Comparison of ENCODE assay signal across 8 cellular contexts in genomic region chr7:13742719-13743640, GRCh38.
DNase-seq lines count a peak whose midpoint lies in the region; ATAC-seq and TF ChIP-seq lines count a peak whose summit lies in the region.

No MANE protein-coding gene starts in this region.

- intact Hi-C loops in Panc1 (cut with micrococcal nuclease; ENCODE audit: unreplicated experiment): loop anchor here (5.0 to 10.0 kb wide), 2 partner anchors 461 to 952 kb away; no protein-coding TSS in a partner anchor
- intact Hi-C loops in esophagus muscularis mucosa (cut with DNase I): loop anchor here (5.0 kb wide), 1 partner anchor 466 kb away; no protein-coding TSS in a partner anchor

- H3K36me3 ChIP-seq in Panc1 (ENCODE audit: control insufficient read depth, insufficient read depth, low read length): no peaks in the 10 kb centered on the region
- H3K36me3 ChIP-seq in esophagus muscularis mucosa: no peaks in the 10 kb centered on the region
- H3K36me3 ChIP-seq in neural cell (ENCODE audit: insufficient read depth, low read length): no peaks in the 10 kb centered on the region

- no peak overlapping the region for H2AFZ ChIP-seq in neural cell (ENCODE audit: low read depth, low read length)

- H3K4me1 ChIP-seq in Panc1 (ENCODE audit: control insufficient read depth, insufficient read depth, low read length) (no peaks in the 10 kb centered on the region), esophagus muscularis mucosa (peaks cover 0 to 28% (median 23%) of the 10 kb centered on the region in 4 donors)

- no peaks in the 10 kb centered on the region for H4K20me1 ChIP-seq in neural cell (ENCODE audit: insufficient read depth)

- POLR2A ChIA-PET in AG04449 (lab: Yijun Ruan, JAX) (no interaction called here), Panc1 (lab: Charles Lee) (no interaction called here)
- POLR2A ChIA-PET in naive thymus-derived CD8-positive, alpha-beta T cell (lab: Charles Lee): no interaction called here

- H3K27ac ChIP-seq in Panc1 (ENCODE audit: low read length) (peak overlapping the region; percentile 52; the same call in 1 of the 2 replicates), esophagus muscularis mucosa (replicated peaks in 1 of 4) (peak overlapping the region in 1 of 4 donors; percentile 6), neural cell (ENCODE audit: low read length) (no peak overlapping the region)

- H3K27ac Mint-ChIP-seq in HFFc6: no peak overlapping the region
- H3K27ac Mint-ChIP-seq in naive thymus-derived CD8-positive, alpha-beta T cell: no peak overlapping the region

- no peak overlapping the region for H3K4me2 ChIP-seq in neural cell (ENCODE audit: low read length)

- H3K4me1 Mint-ChIP-seq in HFFc6 (ENCODE audit: low read depth): peaks cover 28% of the 10 kb centered on the region
- no peaks in the 10 kb centered on the region for H3K4me1 Mint-ChIP-seq in naive thymus-derived CD8-positive, alpha-beta T cell

- no peaks in the 10 kb centered on the region for H3K79me2 ChIP-seq in neural cell (replicated peaks; ENCODE audit: insufficient read depth, low read length)

- no peak overlapping the region for H3K9ac ChIP-seq in neural cell (ENCODE audit: low read length)

- H3K4me3 ChIP-seq in AG04449 (ENCODE audit: low read depth, low read length) (no peak overlapping the region), Panc1 (ENCODE audit: low read depth in 2 of 2, low read length in 2 of 2) (no peak overlapping the region), esophagus muscularis mucosa (no peak overlapping the region), neural cell (ENCODE audit: low read length) (no peak overlapping the region)

- in situ Hi-C loops in Panc1 (cut with HindIII; ENCODE audit: low pct_unique_long_range_greater_than_20kb, low sequenced_read_pairs): no loop called here

- H3K27me3 ChIP-seq in Panc1 (ENCODE audit: control insufficient read depth, insufficient read depth, low read length): no peaks in the 10 kb centered on the region
- no peaks in the 10 kb centered on the region for H3K27me3 ChIP-seq in esophagus muscularis mucosa
- no peaks in the 10 kb centered on the region for H3K27me3 ChIP-seq in neural cell (ENCODE audit: insufficient read depth, low read depth, low read length)

- H3K4me3 Mint-ChIP-seq in HFFc6: no peak overlapping the region
- H3K4me3 Mint-ChIP-seq in naive thymus-derived CD8-positive, alpha-beta T cell: no peak overlapping the region

- peak; percentile 80 for ATAC-seq in Panc1
- ATAC-seq in stimulated activated naive CD8-positive, alpha-beta T cell treated with anti-CD3 and anti-CD28 coated beads, Interleukin-15, Interleukin-2, amounts not matched to agents 100 U/mL and 50 U/mL, for 24 hours: no peak
- no peak for ATAC-seq in naive thymus-derived CD8-positive, alpha-beta T cell

- H3K9me3 Mint-ChIP-seq in HFFc6: no peaks in the 10 kb centered on the region
- H3K9me3 Mint-ChIP-seq in naive thymus-derived CD8-positive, alpha-beta T cell: no peaks in the 10 kb centered on the region

- BruUV-seq in Panc1 (replicated peaks; lab: Mats Ljungman, UMichigan): no TSS peak

- no peaks in the 10 kb centered on the region for H3K36me3 Mint-ChIP-seq in HFFc6 (ENCODE audit: low read depth)
- no peaks in the 10 kb centered on the region for H3K36me3 Mint-ChIP-seq in naive thymus-derived CD8-positive, alpha-beta T cell

- no peaks in the 10 kb centered on the region for H3K9me2 ChIP-seq in neural cell (ENCODE audit: insufficient read depth, low read length)

- no peaks in the 10 kb centered on the region for H3K27me3 Mint-ChIP-seq in HFFc6 (ENCODE audit: insufficient read depth)
- peaks cover 0 to 2% (median 0%) of the 10 kb centered on the region in 5 donors for H3K27me3 Mint-ChIP-seq in naive thymus-derived CD8-positive, alpha-beta T cell

- TF ChIP-seq POLR2A in esophagus muscularis mucosa (IDR thresholded peaks at IDR 0.05; ENCODE audit: low read depth): no peak

- DNase-seq in AG04449 (ENCODE audit: low read depth, low spot score) (no peak), HFFc6 (peak; percentile 42), Panc1 (ENCODE audit: low read depth, low spot score) (peak; percentile 36), esophagus muscularis mucosa (ENCODE audit: extremely low spot score) (no peak), NCI-H128 (lab: John Stamatoyannopoulos, UW; ENCODE audit: unreplicated experiment) (no peak)
- DNase-seq in stimulated activated naive CD8-positive, alpha-beta T cell treated with anti-CD3 and anti-CD28 coated beads, Interleukin-15, Interleukin-2, amounts not matched to agents 100 U/mL and 50 U/mL, for 24 hours: no peak
- no peak for DNase-seq in naive thymus-derived CD8-positive, alpha-beta T cell

- H3F3A ChIP-seq in neural cell (ENCODE audit: insufficient read depth, low read length, poor library complexity, severe bottlenecking): no peaks in the 10 kb centered on the region

- CTCF ChIA-PET in AG04449 (lab: Yijun Ruan, JAX) (interaction anchor here (0.7 to 2.0 kb wide), 17 partner anchors 10 to 1303 kb away, joined by 3 to 7 read pairs (median 3); no protein-coding TSS in a partner anchor), Panc1 (lab: Charles Lee) (interaction anchor here (1.1 kb wide), 1 partner anchor 463 kb away, joined by 6 read pairs; no protein-coding TSS in a partner anchor)

- no peaks in the 10 kb centered on the region for H3K9me3 ChIP-seq in Panc1 (ENCODE audit: control insufficient read depth, insufficient read depth, low read depth, low read length)
- no peaks in the 10 kb centered on the region for H3K9me3 ChIP-seq in esophagus muscularis mucosa
- no peaks in the 10 kb centered on the region for H3K9me3 ChIP-seq in neural cell (ENCODE audit: low read length)

- peak; percentile 41 for TF ChIP-seq CTCF in AG04449 (IDR thresholded peaks at IDR 0.05; ENCODE audit: insufficient read depth, low read length, missing control alignments)
- TF ChIP-seq CTCF in HFFc6 (IDR thresholded peaks at IDR 0.05): peak; percentile 84
- peak; percentile 81 for TF ChIP-seq CTCF in Panc1 (IDR thresholded peaks at IDR 0.05)
- peak in 2 of 3 experiments; percentile 47 to 49 for TF ChIP-seq CTCF in esophagus muscularis mucosa (IDR thresholded peaks at IDR 0.05)
- TF ChIP-seq CTCF in neural cell (IDR thresholded peaks at IDR 0.05; ENCODE audit: poor library complexity, severe bottlenecking): peak; percentile 59

- 35% methylated on average over 5 of the region's 5 CpGs for WGBS in esophagus muscularis mucosa

- TF ChIP-seq EP300 in esophagus muscularis mucosa (IDR thresholded peaks at IDR 0.05): no peak
- TF ChIP-seq EP300 in neural cell (conservative IDR thresholded peaks at IDR 0.05; ENCODE audit: poor library complexity, severe bottlenecking): no peak

- TF ChIP-seq RAD21 in neural cell (conservative IDR thresholded peaks at IDR 0.05): peak; percentile 55

TF ChIP-seq in neural cell, 6 proteins besides CTCF, POLR2A, EP300 and RAD21:
- TF ChIP-seq TAF1 (IDR thresholded peaks at IDR 0.05; ENCODE audit: low read depth) (no peak), SMC3 (conservative IDR thresholded peaks at IDR 0.05; ENCODE audit: poor library complexity) (peak; percentile 61), EZH2 (IDR thresholded peaks at IDR 0.05; ENCODE audit: borderline replicate concordance, insufficient read depth, low read length, poor library complexity, severe bottlenecking) (no peak), REST (IDR thresholded peaks at IDR 0.05; ENCODE audit: borderline replicate concordance) (no peak)

Comparison
In these comparisons a context has a peak if more than half of its experiments do, and no peak if none do; other contexts are left out.
1. DNase-seq: peak in HFFc6 (single experiment) and Panc1 (single experiment); none in AG04449 (single experiment), esophagus muscularis mucosa (single experiment), stimulated activated naive CD8-positive, alpha-beta T cell treated with anti-CD3 and anti-CD28 coated beads, Interleukin-15, Interleukin-2, amounts not matched to agents 100 U/mL and 50 U/mL, for 24 hours (single experiment), naive thymus-derived CD8-positive, alpha-beta T cell (0 of 10) and NCI-H128 (single experiment).
2. Peak in every context shown above with its lines, with median percentiles within 50 percentile points of each other: CTCF ChIP-seq.